Comparison of ENCODE assay signal across 1 cellular context in the genomic region with DNA sequence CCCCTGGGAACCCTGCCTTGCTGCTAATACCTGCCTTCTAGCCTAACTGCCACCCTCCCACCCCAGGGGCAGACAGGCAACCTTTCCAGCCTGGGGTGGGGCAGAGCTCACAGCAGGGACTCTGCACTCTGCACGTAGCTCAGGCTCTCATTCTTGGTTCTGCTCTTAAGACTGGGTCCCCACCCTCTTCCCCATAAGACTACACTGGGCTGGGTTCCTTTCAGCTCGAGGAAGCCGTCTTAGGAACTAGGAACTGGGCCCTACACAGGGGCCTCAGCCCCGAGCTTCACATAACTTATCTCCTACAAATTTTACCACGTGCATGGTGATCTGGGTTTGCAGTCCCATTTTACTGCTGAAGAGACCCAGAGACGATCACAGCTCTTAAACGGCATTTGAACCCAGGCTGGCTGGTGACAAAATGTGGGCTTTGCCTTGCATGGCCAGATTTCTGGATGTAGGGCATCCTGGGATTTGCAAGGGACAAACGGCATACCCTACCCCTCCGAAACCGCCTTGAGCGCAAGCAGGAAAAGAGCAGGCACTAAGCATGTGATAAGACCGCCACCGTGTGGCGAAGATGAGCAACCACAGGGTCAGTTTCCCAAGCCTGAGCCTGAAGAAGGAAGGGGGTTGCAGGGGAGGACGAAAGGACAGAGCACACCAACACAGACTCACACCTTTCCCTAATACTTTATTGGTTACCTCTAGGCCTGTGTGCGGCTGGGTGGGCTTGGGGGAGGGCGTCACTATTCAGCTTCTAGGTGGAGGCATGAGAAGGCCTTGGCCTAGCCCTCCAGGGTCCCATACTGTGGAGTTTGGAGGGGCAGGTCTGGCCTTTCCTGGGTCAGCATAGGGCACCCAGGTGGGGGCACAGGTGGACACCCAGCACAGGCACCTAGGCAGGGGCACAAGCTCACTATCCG.
A peak's percentile ranks its signal among the peaks of the same experiment; 100 is the strongest.
TF ChIP-seq lines count a peak whose summit lies in the region.

No MANE protein-coding gene starts in this region.

TF ChIP-seq in K562, 482 proteins besides CTCF, POLR2A, EP300 and RAD21 (continued from another document and continues in another):
- TF ChIP-seq, protein P1, sequence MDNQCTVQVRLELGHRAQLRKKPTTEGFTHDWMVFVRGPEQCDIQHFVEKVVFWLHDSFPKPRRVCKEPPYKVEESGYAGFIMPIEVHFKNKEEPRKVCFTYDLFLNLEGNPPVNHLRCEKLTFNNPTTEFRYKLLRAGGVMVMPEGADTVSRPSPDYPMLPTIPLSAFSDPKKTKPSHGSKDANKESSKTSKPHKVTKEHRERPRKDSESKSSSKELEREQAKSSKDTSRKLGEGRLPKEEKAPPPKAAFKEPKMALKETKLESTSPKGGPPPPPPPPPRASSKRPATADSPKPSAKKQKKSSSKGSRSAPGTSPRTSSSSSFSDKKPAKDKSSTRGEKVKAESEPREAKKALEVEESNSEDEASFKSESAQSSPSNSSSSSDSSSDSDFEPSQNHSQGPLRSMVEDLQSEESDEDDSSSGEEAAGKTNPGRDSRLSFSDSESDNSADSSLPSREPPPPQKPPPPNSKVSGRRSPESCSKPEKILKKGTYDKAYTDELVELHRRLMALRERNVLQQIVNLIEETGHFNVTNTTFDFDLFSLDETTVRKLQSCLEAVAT (IDR thresholded peaks at IDR 0.05) = peak; percentile 62; a peak in 2 of 4 replicates
- TF ChIP-seq MAZ (CRISPR knock-in tag; conservative IDR thresholded peaks at IDR 0.05 in 1 of 2, IDR thresholded peaks at IDR 0.05 in 1 of 2) (peak; percentile 65 to 74; a peak in 3 of 4 replicates), RHOXF2B (CRISPR knock-in tag; conservative IDR thresholded peaks at IDR 0.05) (no peak), HNRNPH1 (optimal IDR thresholded peaks at IDR 0.05; ENCODE audit: low read depth, low read length) (no peak), HDAC1 (IDR thresholded peaks at IDR 0.05) (peak in 1 of 2 experiments; percentile 65; a peak in 1 of 4 replicates), ZNF143 (CRISPR knock-in tag; IDR thresholded peaks at IDR 0.05) (0 out of 2 replicates have a peak, but pooled peaks have one; percentile 24), SRSF7 (optimal IDR thresholded peaks at IDR 0.05; ENCODE audit: low read depth, low read length) (no peak), NONO (IDR thresholded peaks at IDR 0.05; ENCODE audit: low read depth in 2 of 2, low read length in 1 of 2) (peak in 1 of 2 experiments; percentile 45; a peak in 1 of 4 replicates), TEAD1 (CRISPR knock-in tag; IDR thresholded peaks at IDR 0.05) (peak; percentile 19 to 76; a peak in 1 of 4 replicates), KLF10 (CRISPR knock-in tag; IDR thresholded peaks at IDR 0.05) (no peak), STAG1 (CRISPR knock-in tag; IDR thresholded peaks at IDR 0.05; ENCODE audit: borderline replicate concordance) (peak; percentile 91), ZNF134 (CRISPR knock-in tag; conservative IDR thresholded peaks at IDR 0.05) (0 out of 2 replicates have a peak, but pooled peaks have one; percentile 47), ZNF274 (IDR thresholded peaks at IDR 0.05; ENCODE audit: borderline replicate concordance, low read depth, low read length) (no peak), MBD2 (IDR thresholded peaks at IDR 0.05; ENCODE audit: borderline replicate concordance, low read depth) (0 out of 2 replicates have a peak, but pooled peaks have one; percentile 11), RFX5 (IDR thresholded peaks at IDR 0.05; ENCODE audit: low read depth, low read length) (no peak), TOE1 (IDR thresholded peaks at IDR 0.05; ENCODE audit: borderline replicate concordance) (peak; percentile 42; the same call in 1 of the 2 replicates), TOE1 (CRISPR knock-in tag; IDR thresholded peaks at IDR 0.05; ENCODE audit: borderline replicate concordance, low read depth) (no peak), ZNF263 (CRISPR knock-in tag; IDR thresholded peaks at IDR 0.05; ENCODE audit: borderline replicate concordance) (peak; percentile 77; the same call in 1 of the 2 replicates), NEUROD1 (IDR thresholded peaks at IDR 0.05; ENCODE audit: borderline replicate concordance, low read depth, low read length, partially characterized antibody) (peak; percentile 37), LEF1 (IDR thresholded peaks at IDR 0.05) (no peak), CREM (IDR thresholded peaks at IDR 0.05; ENCODE audit: low read depth) (peak; percentile 38), LCOR (CRISPR knock-in tag; IDR thresholded peaks at IDR 0.05) (0 out of 2 replicates have a peak, but pooled peaks have one; percentile 42), MXI1 (IDR thresholded peaks at IDR 0.05; ENCODE audit: low read depth, low read length) (0 out of 2 replicates have a peak, but pooled peaks have one; percentile 43), DMBX1 (CRISPR knock-in tag; IDR thresholded peaks at IDR 0.05; ENCODE audit: borderline replicate concordance) (peak; percentile 40; the same call in 1 of the 2 replicates), ZNF75A (CRISPR knock-in tag; IDR thresholded peaks at IDR 0.05) (0 out of 2 replicates have a peak, but pooled peaks have one; percentile 25), CTBP1 (IDR thresholded peaks at IDR 0.05; ENCODE audit: borderline replicate concordance) (peak; percentile 39; the same call in 1 of the 2 replicates), TCF7L2 (IDR thresholded peaks at IDR 0.05; ENCODE audit: low read depth, low read length) (0 out of 2 replicates have a peak, but pooled peaks have one; percentile 18), THRAP3 (IDR thresholded peaks at IDR 0.05; ENCODE audit: borderline replicate concordance) (no peak), TGIF2 (CRISPR knock-in tag; IDR thresholded peaks at IDR 0.05) (no peak), OTX1 (CRISPR knock-in tag; IDR thresholded peaks at IDR 0.05) (peak; percentile 29; the same call in 1 of the 2 replicates)
- TF ChIP-seq, protein P2, sequence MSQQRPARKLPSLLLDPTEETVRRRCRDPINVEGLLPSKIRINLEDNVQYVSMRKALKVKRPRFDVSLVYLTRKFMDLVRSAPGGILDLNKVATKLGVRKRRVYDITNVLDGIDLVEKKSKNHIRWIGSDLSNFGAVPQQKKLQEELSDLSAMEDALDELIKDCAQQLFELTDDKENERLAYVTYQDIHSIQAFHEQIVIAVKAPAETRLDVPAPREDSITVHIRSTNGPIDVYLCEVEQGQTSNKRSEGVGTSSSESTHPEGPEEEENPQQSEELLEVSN (IDR thresholded peaks at IDR 0.05; ENCODE audit: borderline replicate concordance in 1 of 2, extremely low read depth in 1 of 2, insufficient read depth in 1 of 2, insufficient read length in 1 of 2, low read depth in 1 of 2, low read length in 1 of 2, poor library complexity in 1 of 2, severe bottlenecking in 1 of 2) = peak in 1 of 2 experiments; percentile 16
- TF ChIP-seq, protein P3, sequence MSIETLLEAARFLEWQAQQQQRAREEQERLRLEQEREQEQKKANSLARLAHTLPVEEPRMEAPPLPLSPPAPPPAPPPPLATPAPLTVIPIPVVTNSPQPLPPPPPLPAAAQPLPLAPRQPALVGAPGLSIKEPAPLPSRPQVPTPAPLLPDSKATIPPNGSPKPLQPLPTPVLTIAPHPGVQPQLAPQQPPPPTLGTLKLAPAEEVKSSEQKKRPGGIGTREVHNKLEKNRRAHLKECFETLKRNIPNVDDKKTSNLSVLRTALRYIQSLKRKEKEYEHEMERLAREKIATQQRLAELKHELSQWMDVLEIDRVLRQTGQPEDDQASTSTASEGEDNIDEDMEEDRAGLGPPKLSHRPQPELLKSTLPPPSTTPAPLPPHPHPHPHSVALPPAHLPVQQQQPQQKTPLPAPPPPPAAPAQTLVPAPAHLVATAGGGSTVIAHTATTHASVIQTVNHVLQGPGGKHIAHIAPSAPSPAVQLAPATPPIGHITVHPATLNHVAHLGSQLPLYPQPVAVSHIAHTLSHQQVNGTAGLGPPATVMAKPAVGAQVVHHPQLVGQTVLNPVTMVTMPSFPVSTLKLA (conservative IDR thresholded peaks at IDR 0.05) = peak; percentile 85 to 90
- TF ChIP-seq, protein P4, sequence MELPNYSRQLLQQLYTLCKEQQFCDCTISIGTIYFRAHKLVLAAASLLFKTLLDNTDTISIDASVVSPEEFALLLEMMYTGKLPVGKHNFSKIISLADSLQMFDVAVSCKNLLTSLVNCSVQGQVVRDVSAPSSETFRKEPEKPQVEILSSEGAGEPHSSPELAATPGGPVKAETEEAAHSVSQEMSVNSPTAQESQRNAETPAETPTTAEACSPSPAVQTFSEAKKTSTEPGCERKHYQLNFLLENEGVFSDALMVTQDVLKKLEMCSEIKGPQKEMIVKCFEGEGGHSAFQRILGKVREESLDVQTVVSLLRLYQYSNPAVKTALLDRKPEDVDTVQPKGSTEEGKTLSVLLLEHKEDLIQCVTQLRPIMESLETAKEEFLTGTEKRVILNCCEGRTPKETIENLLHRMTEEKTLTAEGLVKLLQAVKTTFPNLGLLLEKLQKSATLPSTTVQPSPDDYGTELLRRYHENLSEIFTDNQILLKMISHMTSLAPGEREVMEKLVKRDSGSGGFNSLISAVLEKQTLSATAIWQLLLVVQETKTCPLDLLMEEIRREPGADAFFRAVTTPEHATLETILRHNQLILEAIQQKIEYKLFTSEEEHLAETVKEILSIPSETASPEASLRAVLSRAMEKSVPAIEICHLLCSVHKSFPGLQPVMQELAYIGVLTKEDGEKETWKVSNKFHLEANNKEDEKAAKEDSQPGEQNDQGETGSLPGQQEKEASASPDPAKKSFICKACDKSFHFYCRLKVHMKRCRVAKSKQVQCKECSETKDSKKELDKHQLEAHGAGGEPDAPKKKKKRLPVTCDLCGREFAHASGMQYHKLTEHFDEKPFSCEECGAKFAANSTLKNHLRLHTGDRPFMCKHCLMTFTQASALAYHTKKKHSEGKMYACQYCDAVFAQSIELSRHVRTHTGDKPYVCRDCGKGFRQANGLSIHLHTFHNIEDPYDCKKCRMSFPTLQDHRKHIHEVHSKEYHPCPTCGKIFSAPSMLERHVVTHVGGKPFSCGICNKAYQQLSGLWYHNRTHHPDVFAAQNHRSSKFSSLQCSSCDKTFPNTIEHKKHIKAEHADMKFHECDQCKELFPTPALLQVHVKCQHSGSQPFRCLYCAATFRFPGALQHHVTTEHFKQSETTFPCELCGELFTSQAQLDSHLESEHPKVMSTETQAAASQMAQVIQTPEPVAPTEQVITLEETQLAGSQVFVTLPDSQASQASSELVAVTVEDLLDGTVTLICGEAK (IDR thresholded peaks at IDR 0.05) = 0 out of 2 replicates have a peak, but pooled peaks have one; percentile 21
- TF ChIP-seq, protein P4 (CRISPR knock-in tag; IDR thresholded peaks at IDR 0.05) = no peak
- TF ChIP-seq, protein P5, sequence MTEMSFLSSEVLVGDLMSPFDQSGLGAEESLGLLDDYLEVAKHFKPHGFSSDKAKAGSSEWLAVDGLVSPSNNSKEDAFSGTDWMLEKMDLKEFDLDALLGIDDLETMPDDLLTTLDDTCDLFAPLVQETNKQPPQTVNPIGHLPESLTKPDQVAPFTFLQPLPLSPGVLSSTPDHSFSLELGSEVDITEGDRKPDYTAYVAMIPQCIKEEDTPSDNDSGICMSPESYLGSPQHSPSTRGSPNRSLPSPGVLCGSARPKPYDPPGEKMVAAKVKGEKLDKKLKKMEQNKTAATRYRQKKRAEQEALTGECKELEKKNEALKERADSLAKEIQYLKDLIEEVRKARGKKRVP (CRISPR knock-in tag; IDR thresholded peaks at IDR 0.05) = 0 out of 2 replicates have a peak, but pooled peaks have one; percentile 39
- TF ChIP-seq, protein P6, sequence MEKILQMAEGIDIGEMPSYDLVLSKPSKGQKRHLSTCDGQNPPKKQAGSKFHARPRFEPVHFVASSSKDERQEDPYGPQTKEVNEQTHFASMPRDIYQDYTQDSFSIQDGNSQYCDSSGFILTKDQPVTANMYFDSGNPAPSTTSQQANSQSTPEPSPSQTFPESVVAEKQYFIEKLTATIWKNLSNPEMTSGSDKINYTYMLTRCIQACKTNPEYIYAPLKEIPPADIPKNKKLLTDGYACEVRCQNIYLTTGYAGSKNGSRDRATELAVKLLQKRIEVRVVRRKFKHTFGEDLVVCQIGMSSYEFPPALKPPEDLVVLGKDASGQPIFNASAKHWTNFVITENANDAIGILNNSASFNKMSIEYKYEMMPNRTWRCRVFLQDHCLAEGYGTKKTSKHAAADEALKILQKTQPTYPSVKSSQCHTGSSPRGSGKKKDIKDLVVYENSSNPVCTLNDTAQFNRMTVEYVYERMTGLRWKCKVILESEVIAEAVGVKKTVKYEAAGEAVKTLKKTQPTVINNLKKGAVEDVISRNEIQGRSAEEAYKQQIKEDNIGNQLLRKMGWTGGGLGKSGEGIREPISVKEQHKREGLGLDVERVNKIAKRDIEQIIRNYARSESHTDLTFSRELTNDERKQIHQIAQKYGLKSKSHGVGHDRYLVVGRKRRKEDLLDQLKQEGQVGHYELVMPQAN (IDR thresholded peaks at IDR 0.05; ENCODE audit: borderline replicate concordance) = 0 out of 2 replicates have a peak, but pooled peaks have one; percentile 34
- TF ChIP-seq, protein P7, sequence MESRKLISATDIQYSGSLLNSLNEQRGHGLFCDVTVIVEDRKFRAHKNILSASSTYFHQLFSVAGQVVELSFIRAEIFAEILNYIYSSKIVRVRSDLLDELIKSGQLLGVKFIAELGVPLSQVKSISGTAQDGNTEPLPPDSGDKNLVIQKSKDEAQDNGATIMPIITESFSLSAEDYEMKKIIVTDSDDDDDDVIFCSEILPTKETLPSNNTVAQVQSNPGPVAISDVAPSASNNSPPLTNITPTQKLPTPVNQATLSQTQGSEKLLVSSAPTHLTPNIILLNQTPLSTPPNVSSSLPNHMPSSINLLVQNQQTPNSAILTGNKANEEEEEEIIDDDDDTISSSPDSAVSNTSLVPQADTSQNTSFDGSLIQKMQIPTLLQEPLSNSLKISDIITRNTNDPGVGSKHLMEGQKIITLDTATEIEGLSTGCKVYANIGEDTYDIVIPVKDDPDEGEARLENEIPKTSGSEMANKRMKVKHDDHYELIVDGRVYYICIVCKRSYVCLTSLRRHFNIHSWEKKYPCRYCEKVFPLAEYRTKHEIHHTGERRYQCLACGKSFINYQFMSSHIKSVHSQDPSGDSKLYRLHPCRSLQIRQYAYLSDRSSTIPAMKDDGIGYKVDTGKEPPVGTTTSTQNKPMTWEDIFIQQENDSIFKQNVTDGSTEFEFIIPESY (CRISPR knock-in tag; IDR thresholded peaks at IDR 0.05) = peak; percentile 79
